Comparison of ENCODE assay signal across 8 cellular contexts in the genomic region with DNA sequence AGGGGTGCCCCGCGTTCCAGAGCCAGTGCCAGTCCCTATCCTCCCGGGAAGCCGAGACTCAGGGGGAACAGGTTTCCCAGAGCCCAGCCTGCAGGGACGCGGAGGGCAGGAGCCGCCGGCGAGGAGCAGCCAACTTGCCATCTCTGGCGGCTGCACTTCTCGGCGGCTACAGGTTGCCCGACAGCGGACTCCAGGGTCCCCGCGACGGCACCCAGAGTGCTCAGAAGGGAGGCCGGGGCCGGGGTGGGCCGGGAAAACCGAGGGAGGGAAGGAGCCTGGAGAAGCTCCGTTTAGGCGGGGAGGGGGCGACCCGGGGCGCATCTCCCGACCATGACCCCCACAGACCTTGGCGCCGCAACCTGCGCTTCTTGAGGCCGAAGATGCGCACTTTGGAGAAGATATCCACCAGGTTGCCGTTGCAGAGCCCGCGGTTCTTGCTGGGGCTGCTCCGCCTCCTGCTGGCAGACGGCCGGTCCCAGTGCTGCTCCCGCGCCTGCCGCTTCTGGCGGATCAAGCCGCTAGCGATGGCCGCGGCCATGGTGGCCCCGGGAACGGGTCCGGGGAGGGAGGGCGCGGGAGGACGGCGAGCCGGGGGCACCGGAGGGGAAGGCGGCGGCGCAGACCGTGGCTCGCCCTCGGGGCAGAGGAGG.
DNase-seq lines count a peak whose midpoint lies in the region; ATAC-seq and TF ChIP-seq lines count a peak whose summit lies in the region.
"Had no signal": no experiment of that assay in that cellular context is flagged by ENCODE, and none has a peak within 500 bp of the region (broad histone marks: within the 10 kb centered on the region; RNA-seq: fewer than 3 reads in every experiment).

No MANE protein-coding gene starts in this region.

- H3K9me3 Mint-ChIP-seq in activated CD8-positive, alpha-beta T cell treated with anti-CD3 and anti-CD28 coated beads, Interleukin-2, amount 10 ng/mL, durations not matched to agents 7 days and 5 days (ENCODE audit: insufficient read depth): no peaks in the 10 kb centered on the region
- H3K9me3 Mint-ChIP-seq in activated naive CD4-positive, alpha-beta T cell treated with anti-CD3 and anti-CD28 coated beads for 36 hours: no peaks in the 10 kb centered on the region

- TF ChIP-seq EP300 in sigmoid colon (IDR thresholded peaks at IDR 0.05): no peak

- ATAC-seq in RWPE2 (ENCODE audit: low read depth) (peak; percentile 37; the same call in 1 of the 3 replicates), Right ventricle myocardium superior (ENCODE audit: poor library complexity) (peak; percentile 91)
- ATAC-seq in activated CD8-positive, alpha-beta T cell treated with anti-CD3 and anti-CD28 coated beads, Interleukin-2, amount 10 ng/mL, durations not matched to agents 7 days and 5 days: no peak

- no peaks in the 10 kb centered on the region for H3K9me2 ChIP-seq in GM23248 (ENCODE audit: insufficient read depth)

- no peaks in the 10 kb centered on the region for H3K36me3 ChIP-seq in GM23248 (ENCODE audit: low read depth)
- H3K36me3 ChIP-seq in RWPE2 (ENCODE audit: low read depth): no peaks in the 10 kb centered on the region
- no peaks in the 10 kb centered on the region for H3K36me3 ChIP-seq in sigmoid colon

- H3K27me3 Mint-ChIP-seq in activated CD8-positive, alpha-beta T cell treated with anti-CD3 and anti-CD28 coated beads, Interleukin-2, amount 10 ng/mL, durations not matched to agents 7 days and 5 days (ENCODE audit: low read depth): peaks cover 47% of the 10 kb centered on the region
- H3K27me3 Mint-ChIP-seq in activated naive CD4-positive, alpha-beta T cell treated with anti-CD3 and anti-CD28 coated beads for 36 hours (ENCODE audit: low read depth): peaks cover 47% of the 10 kb centered on the region

- no peak overlapping the region for H2AFZ ChIP-seq in GM23248

- H3K27ac ChIP-seq in GM23248 (no peak overlapping the region), RWPE2 (ENCODE audit: poor library complexity, severe bottlenecking) (no peak overlapping the region), sigmoid colon (no peak overlapping the region)

- TF ChIP-seq CTCF in RWPE2 (IDR thresholded peaks at IDR 0.05; ENCODE audit: poor library complexity, severe bottlenecking) (peak; percentile 14), sigmoid colon (IDR thresholded peaks at IDR 0.05) (no peak)

- 3 to 4% methylated on average over 34 to 43 of the region's 61 CpGs for WGBS in GM23248 (ENCODE audit: low coverage in 1 of 2, low lambda C conversion rate in 2 of 2, missing lambda C conversion rate in 2 of 2), 2 experiments
- WGBS in sigmoid colon, 2 donors: 3 to 12% methylated on average over 61 of the region's 61 CpGs

- H3K9ac ChIP-seq in GM23248: no peak overlapping the region

- H3K4me1 ChIP-seq in GM23248 (ENCODE audit: insufficient read depth) (no peaks in the 10 kb centered on the region), RWPE2 (ENCODE audit: insufficient read depth, poor library complexity, severe bottlenecking) (no peaks in the 10 kb centered on the region), sigmoid colon (peaks cover 0 to 18% (median 12%) of the 10 kb centered on the region in 4 donors)

- no peaks in the 10 kb centered on the region for H3K36me3 Mint-ChIP-seq in activated CD8-positive, alpha-beta T cell treated with anti-CD3 and anti-CD28 coated beads, Interleukin-2, amount 10 ng/mL, durations not matched to agents 7 days and 5 days (ENCODE audit: low read depth)
- H3K36me3 Mint-ChIP-seq in activated naive CD4-positive, alpha-beta T cell treated with anti-CD3 and anti-CD28 coated beads for 36 hours (ENCODE audit: low read depth): no peaks in the 10 kb centered on the region
- H3K36me3 Mint-ChIP-seq: naive B cell had no signal

- no peaks in the 10 kb centered on the region for H3F3A ChIP-seq in GM23248 (ENCODE audit: insufficient read depth)

- in situ Hi-C loops in GM23248 (cut with MboI): no loop called here

- no peak overlapping the region for H3K27ac Mint-ChIP-seq in activated CD8-positive, alpha-beta T cell treated with anti-CD3 and anti-CD28 coated beads, Interleukin-2, amount 10 ng/mL, durations not matched to agents 7 days and 5 days
- no peak overlapping the region for H3K27ac Mint-ChIP-seq in activated naive CD4-positive, alpha-beta T cell treated with anti-CD3 and anti-CD28 coated beads for 36 hours

- no peaks in the 10 kb centered on the region for H3K9me3 ChIP-seq in GM23248 (ENCODE audit: low read depth)
- H3K9me3 ChIP-seq in RWPE2 (ENCODE audit: severe bottlenecking): no peaks in the 10 kb centered on the region
- no peaks in the 10 kb centered on the region for H3K9me3 ChIP-seq in sigmoid colon

- POLR2A ChIA-PET in activated CD8-positive, alpha-beta T cell treated with anti-CD3 and anti-CD28 coated beads, Interleukin-2, amount 10 ng/mL, durations not matched to agents 7 days and 5 days (lab: Charles Lee): no interaction called here

- peak overlapping the region; percentile 4 for H3K4me2 ChIP-seq in GM23248 (ENCODE audit: unreplicated experiment)

- H3K4me1 Mint-ChIP-seq in activated CD8-positive, alpha-beta T cell treated with anti-CD3 and anti-CD28 coated beads, Interleukin-2, amount 10 ng/mL, durations not matched to agents 7 days and 5 days (ENCODE audit: low read depth): no peaks in the 10 kb centered on the region
- H3K4me1 Mint-ChIP-seq in activated naive CD4-positive, alpha-beta T cell treated with anti-CD3 and anti-CD28 coated beads for 36 hours (ENCODE audit: low read depth): no peaks in the 10 kb centered on the region

- intact Hi-C loops in Right ventricle myocardium superior (cut with DNase I) (loop anchor here (2.0 kb wide), 1 partner anchor 131 kb away; no protein-coding TSS in a partner anchor), sigmoid colon (cut with DNase I) (no loop called here)
- intact Hi-C loops in activated naive CD4-positive, alpha-beta T cell treated with anti-CD3 and anti-CD28 coated beads for 36 hours (cut with micrococcal nuclease): no loop called here

- H3K27me3 ChIP-seq in GM23248 (replicated peaks; ENCODE audit: insufficient read depth): peaks cover 67% of the 10 kb centered on the region
- peaks cover 86% of the 10 kb centered on the region for H3K27me3 ChIP-seq in RWPE2 (ENCODE audit: insufficient read depth, poor library complexity, severe bottlenecking)
- peaks cover 17 to 68% (median 42%) of the 10 kb centered on the region in 3 donors for H3K27me3 ChIP-seq in sigmoid colon

- no peaks in the 10 kb centered on the region for H4K20me1 ChIP-seq in GM23248 (ENCODE audit: insufficient read depth)

- H3K4me3 ChIP-seq in GM23248 (no peak overlapping the region), RWPE2 (ENCODE audit: severe bottlenecking) (no peak overlapping the region), sigmoid colon (peak overlapping the region in 3 of 4 donors; percentile 12 to 29 (median 17))

- DNase-seq in GM23248: peak; percentile 37
- no peak for DNase-seq in RWPE2 (ENCODE audit: low spot score)
- peak; percentile 62 for DNase-seq in Right ventricle myocardium superior
- DNase-seq in sigmoid colon: no peak
- no peak for DNase-seq in activated CD8-positive, alpha-beta T cell treated with anti-CD3 and anti-CD28 coated beads, Interleukin-2, amount 10 ng/mL, durations not matched to agents 7 days and 5 days
- DNase-seq in activated naive CD4-positive, alpha-beta T cell treated with anti-CD3 and anti-CD28 coated beads for 36 hours: no peak
- DNase-seq in DMS114 treated with DMSO at 0.1 percent for 48 hours (lab: John Stamatoyannopoulos, UW; ENCODE audit: unreplicated experiment): no peak
- DNase-seq: naive B cell had no signal

- no peak overlapping the region for H3K4me3 Mint-ChIP-seq in activated CD8-positive, alpha-beta T cell treated with anti-CD3 and anti-CD28 coated beads, Interleukin-2, amount 10 ng/mL, durations not matched to agents 7 days and 5 days
- H3K4me3 Mint-ChIP-seq in activated naive CD4-positive, alpha-beta T cell treated with anti-CD3 and anti-CD28 coated beads for 36 hours: no peak overlapping the region

- CTCF ChIA-PET in activated CD8-positive, alpha-beta T cell treated with anti-CD3 and anti-CD28 coated beads, Interleukin-2, amount 10 ng/mL, durations not matched to agents 7 days and 5 days (lab: Charles Lee): no interaction called here
- CTCF ChIA-PET in activated naive CD4-positive, alpha-beta T cell treated with anti-CD3 and anti-CD28 coated beads for 36 hours (lab: Charles Lee): interaction anchor here (0.6 kb wide), 1 partner anchor 223 kb away, joined by 5 read pairs; no protein-coding TSS in a partner anchor

- no peak for TF ChIP-seq POLR2A in sigmoid colon (IDR thresholded peaks at IDR 0.05)

- H3K79me2 ChIP-seq in GM23248 (ENCODE audit: insufficient read depth): no peaks in the 10 kb centered on the region

Comparison
In these comparisons a context has a peak if more than half of its experiments do, and no peak if none do; other contexts are left out.
1. DNase-seq: peak in GM23248 (single experiment) and Right ventricle myocardium superior (single experiment); none in RWPE2 (single experiment), sigmoid colon (single experiment), activated CD8-positive, alpha-beta T cell treated with anti-CD3 and anti-CD28 coated beads, Interleukin-2, amount 10 ng/mL, durations not matched to agents 7 days and 5 days (single experiment), activated naive CD4-positive, alpha-beta T cell treated with anti-CD3 and anti-CD28 coated beads for 36 hours (single experiment) and DMS114 treated with DMSO at 0.1 percent for 48 hours (single experiment).
2. H3K4me3 ChIP-seq: peak in sigmoid colon (3 of 4); none in GM23248 (single experiment) and RWPE2 (single experiment).